In genomic region chr5:126793097-126793496, GRCh38 we compare ENCODE assay signal across 16 cellular contexts. TPM values are rescaled to one million over a fixed set of nuclear protein-coding genes. Genes with fewer than 3 reads are reported as not detected.
DNase-seq lines count a peak whose midpoint lies in the region; ATAC-seq, FAIRE-seq and TF ChIP-seq lines count a peak whose summit lies in the region.
"Had no signal": no experiment of that assay in that cellular context is flagged by ENCODE, and none has a peak within 500 bp of the region (broad histone marks: within the 10 kb centered on the region; RNA-seq: fewer than 3 reads in every experiment).

No MANE protein-coding gene starts in this region.

- 69% methylated on average over 3 of the region's 3 CpGs for WGBS in K562 (ENCODE audit: insufficient coverage, low coverage, missing lambda C conversion rate)
- 83 to 91% (median 86%) methylated on average over 3 of the region's 3 CpGs for WGBS in adrenal gland, 4 donors

- no peaks in the 10 kb centered on the region for H3K9me1 ChIP-seq in K562 (ENCODE audit: control insufficient read depth, insufficient read depth, low read length)

- CTCF ChIA-PET in K562 (lab: Yijun Ruan, JAX; ENCODE audit: low intra/inter-chr PET ratio): no interaction called here

- H3K27ac ChIP-seq in BLaER1 treated with 17β-estradiol and CSF1 and Interleukin-3, amounts not matched to agents 10 nM and 100 nM: no peak overlapping the region; a peak in 1 of 22 replicates
- no peak overlapping the region for H3K27ac ChIP-seq in K562 (ENCODE audit: extremely low read depth, low read depth, low read length)
- no peak overlapping the region for H3K27ac ChIP-seq in adrenal gland
- H3K27ac ChIP-seq: colonic mucosa, esophagus muscularis mucosa, VCaP had no signal

- H3K4me3 ChIP-seq in BLaER1 treated with 17β-estradiol and CSF1 and Interleukin-3, amounts not matched to agents 10 nM and 100 nM: no peak overlapping the region
- H3K4me3 ChIP-seq in K562 (no peak overlapping the region), adrenal gland (no peak overlapping the region)
- H3K4me3 ChIP-seq: colonic mucosa, esophagus muscularis mucosa had no signal

- peaks cover 0 to 100% (median 100%) of the 10 kb centered on the region in 11 experiments; a peak in 18 of 22 replicates for H4K20me1 ChIP-seq in BLaER1 treated with 17β-estradiol and CSF1 and Interleukin-3, amounts not matched to agents 10 nM and 100 nM
- H4K20me1 ChIP-seq in K562 (replicated peaks; ENCODE audit: control insufficient read depth, insufficient read depth, low read length): peaks cover 5% of the 10 kb centered on the region; the same call in 1 of the 2 replicates

- in situ Hi-C loops in K562 (cut with MboI): loop anchor here (25.0 kb wide), 1 partner anchor 456 kb away; no protein-coding TSS in a partner anchor

- H3K9ac ChIP-seq in BLaER1 treated with 17β-estradiol and CSF1 and Interleukin-3, amounts not matched to agents 10 nM and 100 nM: peak overlapping the region in 2 of 11 experiments; percentile 10 to 45; a peak in 2 of 22 replicates
- no peak overlapping the region for H3K9ac ChIP-seq in K562 (ENCODE audit: insufficient read depth in 1 of 2, low read depth in 2 of 2, low read length in 2 of 2)

- TF ChIP-seq EP300 in K562 (IDR thresholded peaks at IDR 0.05; ENCODE audit: low read length): no peak

- H3K9me3 ChIP-seq in BLaER1 treated with 17β-estradiol and CSF1 and Interleukin-3, amounts not matched to agents 10 nM and 100 nM (replicated peaks in 1 of 11): no peaks in the 10 kb centered on the region
- H3K9me3 ChIP-seq in K562 (replicated peaks; ENCODE audit: control insufficient read depth, insufficient read depth, low read depth, low read length) (no peaks in the 10 kb centered on the region), adrenal gland (replicated peaks in 1 of 3) (no peaks in the 10 kb centered on the region)
- H3K9me3 ChIP-seq: colonic mucosa, esophagus muscularis mucosa, spleen had no signal

- peaks cover 0 to 84% (median 48%) of the 10 kb centered on the region in 11 experiments; a peak in 16 of 22 replicates for H3K36me3 ChIP-seq in BLaER1 treated with 17β-estradiol and CSF1 and Interleukin-3, amounts not matched to agents 10 nM and 100 nM
- H3K36me3 ChIP-seq in K562 (ENCODE audit: control insufficient read depth, insufficient read depth, low read length): peaks cover 25% of the 10 kb centered on the region; the same call in 2 of the 3 replicates
- H3K36me3 ChIP-seq in adrenal gland (replicated peaks in 1 of 2): no peaks in the 10 kb centered on the region
- H3K36me3 ChIP-seq: colonic mucosa, esophagus muscularis mucosa, spleen had no signal

- DNase-seq in K562 (ENCODE audit: extremely low read depth in 1 of 4, low spot score in 3 of 4) (no peak), adrenal gland (no peak), T-helper 9 cell (no peak), NCI-H1048 (lab: John Stamatoyannopoulos, UW) (no peak)
- no peak for DNase-seq in stimulated activated CD4-positive, alpha-beta T cell treated with anti-CD3 and anti-CD28 coated beads, Interleukin-12 subunit alpha, Interleukin-12 subunit beta, amount 100 ng/mL, for 4 hours
- DNase-seq: colonic mucosa, hippocampal formation, left cardiac atrium, NCI-H1417, NCI-H2227 treated with DMSO at 0.1 percent for 48 hours, spleen had no signal

- no TSS peak for BruUV-seq in K562 (replicated peaks; lab: Mats Ljungman, UMichigan)

- H3K27me3 ChIP-seq in BLaER1 treated with 17β-estradiol and CSF1 and Interleukin-3, amounts not matched to agents 10 nM and 100 nM: no peaks in the 10 kb centered on the region
- H3K27me3 ChIP-seq in K562 (ENCODE audit: control insufficient read depth in 2 of 2, insufficient read depth in 2 of 2, low read length in 2 of 2): no peaks in the 10 kb centered on the region
- no peaks in the 10 kb centered on the region for H3K27me3 ChIP-seq in adrenal gland
- H3K27me3 ChIP-seq: colonic mucosa, esophagus muscularis mucosa, spleen had no signal

- peaks cover 99% of the 10 kb centered on the region for H3K79me2 ChIP-seq in K562 (ENCODE audit: control insufficient read depth, insufficient read depth, low read length)

- H3K4me2 ChIP-seq in BLaER1 treated with 17β-estradiol and CSF1 and Interleukin-3, amounts not matched to agents 10 nM and 100 nM: peak overlapping the region in 9 of 11 experiments; percentile 1 to 71 (median 21); a peak in 9 of 22 replicates
- no peak overlapping the region for H3K4me2 ChIP-seq in K562 (ENCODE audit: insufficient read depth, low read length)

- H2AFZ ChIP-seq in K562 (ENCODE audit: low read depth, low read length): no peak overlapping the region

- no peak for TF ChIP-seq CTCF in K562 (IDR thresholded peaks at IDR 0.05 in 2 of 3, conservative IDR thresholded peaks at IDR 0.05 in 1 of 3; ENCODE audit: insufficient read depth in 2 of 3, low read depth in 1 of 3, low read length in 3 of 3)
- no peak for TF ChIP-seq CTCF in adrenal gland (IDR thresholded peaks at IDR 0.05)

- POLR2A ChIA-PET in K562 (lab: Yijun Ruan, JAX): interaction anchor here (0.7 to 1.0 kb wide), 2 partner anchors 11 to 15 kb away, joined by 3 read pairs; no protein-coding TSS in a partner anchor

- intact Hi-C loops in K562 (cut with micrococcal nuclease): no loop called here
- intact Hi-C loops in adrenal gland (cut with DNase I): no loop called here

- peak; percentile 6 for FAIRE-seq in K562 (lab: Jason Lieb, UNC)

- no peak for TF ChIP-seq POLR2A in K562 (conservative IDR thresholded peaks at IDR 0.05)
- TF ChIP-seq POLR2A in adrenal gland (IDR thresholded peaks at IDR 0.05): no peak

- peaks cover 8 to 42% (median 32%) of the 10 kb centered on the region in 10 experiments; a peak in 18 of 20 replicates for H3K4me1 ChIP-seq in BLaER1 treated with 17β-estradiol and CSF1 and Interleukin-3, amounts not matched to agents 10 nM and 100 nM
- H3K4me1 ChIP-seq in K562 (replicated peaks in 1 of 2; ENCODE audit: control insufficient read depth in 2 of 2, insufficient read depth in 2 of 2, low read length in 2 of 2): peaks cover 0 to 10% of the 10 kb centered on the region in 2 experiments; a peak in 2 of 5 replicates
- no peaks in the 10 kb centered on the region for H3K4me1 ChIP-seq in adrenal gland (replicated peaks in 1 of 2)
- H3K4me1 ChIP-seq: colonic mucosa, esophagus muscularis mucosa had no signal

- no peak for TF ChIP-seq RAD21 in K562 (CRISPR knock-in tag; conservative IDR thresholded peaks at IDR 0.05 in 1 of 2, IDR thresholded peaks at IDR 0.05 in 1 of 2)

- ATAC-seq in GM18868 (IDR thresholded peaks at IDR 0.05; ENCODE audit: unreplicated experiment) (peak; percentile 15), HG03066 (IDR thresholded peaks at IDR 0.05; ENCODE audit: low read depth, unreplicated experiment) (peak; percentile 17), K562 (no peak)
- ATAC-seq: left cardiac atrium had no signal

TF ChIP-seq in K562, 482 proteins besides CTCF, POLR2A, EP300 and RAD21 (continues in another document):
- TF ChIP-seq RFX7 (CRISPR knock-in tag; IDR thresholded peaks at IDR 0.05) (no peak), CREB3L1 (IDR thresholded peaks at IDR 0.05; ENCODE audit: borderline replicate concordance, low read depth) (no peak), PPARD (CRISPR knock-in tag; IDR thresholded peaks at IDR 0.05) (no peak), KHSRP (IDR thresholded peaks at IDR 0.05) (no peak), CHCHD3 (CRISPR knock-in tag; IDR thresholded peaks at IDR 0.05) (no peak)
- TF ChIP-seq, protein P1, sequence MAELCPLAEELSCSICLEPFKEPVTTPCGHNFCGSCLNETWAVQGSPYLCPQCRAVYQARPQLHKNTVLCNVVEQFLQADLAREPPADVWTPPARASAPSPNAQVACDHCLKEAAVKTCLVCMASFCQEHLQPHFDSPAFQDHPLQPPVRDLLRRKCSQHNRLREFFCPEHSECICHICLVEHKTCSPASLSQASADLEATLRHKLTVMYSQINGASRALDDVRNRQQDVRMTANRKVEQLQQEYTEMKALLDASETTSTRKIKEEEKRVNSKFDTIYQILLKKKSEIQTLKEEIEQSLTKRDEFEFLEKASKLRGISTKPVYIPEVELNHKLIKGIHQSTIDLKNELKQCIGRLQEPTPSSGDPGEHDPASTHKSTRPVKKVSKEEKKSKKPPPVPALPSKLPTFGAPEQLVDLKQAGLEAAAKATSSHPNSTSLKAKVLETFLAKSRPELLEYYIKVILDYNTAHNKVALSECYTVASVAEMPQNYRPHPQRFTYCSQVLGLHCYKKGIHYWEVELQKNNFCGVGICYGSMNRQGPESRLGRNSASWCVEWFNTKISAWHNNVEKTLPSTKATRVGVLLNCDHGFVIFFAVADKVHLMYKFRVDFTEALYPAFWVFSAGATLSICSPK (IDR thresholded peaks at IDR 0.05; ENCODE audit: borderline replicate concordance): no peak

RNA-seq across cellular contexts. Expression of gene LMNB1, which starts 16.2 kb away (rescaled TPM):
- total RNA-seq in K562 (2011; cell fraction: chromatin; rRNA removed; ENCODE audit: low replicate concordance): 39.5 and 78.6 TPM in 2 replicates
- 36.1 and 37.5 TPM in 2 replicates for total RNA-seq in K562 (2011; cell fraction: nucleolus; rRNA removed)
- 31.4 TPM in 2 replicates for total RNA-seq in K562 (2011; cell fraction: nucleoplasm; rRNA removed)
- total RNA-seq in K562 (2014; rRNA removed) (124 and 131 TPM in 2 replicates), K562 (2014; rRNA removed; fragmentation: Illumina TruSeq; extraction: Trizol) (155 and 182 TPM in 2 replicates), K562 (2015; rRNA removed; fragmentation: Illumina TruSeq; extraction: Trizol) (154 and 157 TPM in 2 replicates), K562 (2021) (152 and 190 TPM in 2 replicates), adrenal gland (1 to 10 TPM; 4.6 to 7.3 (median 5.7) TPM)
- polyA plus RNA-seq in K562 (2011; rRNA removed) (73.3 and 84.2 TPM in 2 replicates), K562 (2014; fragmentation: Illumina TruSeq; extraction: Trizol) (148 and 158 TPM in 2 replicates), K562 (2014; fragmentation: Nextera tagmentation; extraction: Ambion mirVana) (1 to 10 TPM; 2.8 to 7.6 TPM), K562 (2014; rRNA removed) (100 and 123 TPM in 2 replicates), adrenal gland (1 to 10 TPM in 2 of 3 donors, under 1 TPM in 1; 0.97 to 6.4 (median 1.2) TPM)
- 39.1 and 92.5 TPM in 2 replicates for polyA plus RNA-seq in K562 (2011; cell fraction: cytosol; rRNA removed)
- 25.1 and 42.3 TPM in 2 replicates for polyA plus RNA-seq in K562 (2011; cell fraction: nucleus; rRNA removed)
- polyA plus RNA-seq in K562 (2012): 96.5 and 139 TPM in 2 replicates
- 96.8 and 136 TPM in 2 replicates for polyA minus RNA-seq in K562 (2011; rRNA and poly(A)+ RNA removed)
- 68.8 and 87.5 TPM in 2 replicates for polyA minus RNA-seq in K562 (2011; cell fraction: cytosol; rRNA and poly(A)+ RNA removed)
- polyA minus RNA-seq in K562 (2011; cell fraction: nucleus; rRNA and poly(A)+ RNA removed): 32.4 and 38.9 TPM in 2 replicates
